ENCODE assay signal across 28 cellular contexts in the genomic region with DNA sequence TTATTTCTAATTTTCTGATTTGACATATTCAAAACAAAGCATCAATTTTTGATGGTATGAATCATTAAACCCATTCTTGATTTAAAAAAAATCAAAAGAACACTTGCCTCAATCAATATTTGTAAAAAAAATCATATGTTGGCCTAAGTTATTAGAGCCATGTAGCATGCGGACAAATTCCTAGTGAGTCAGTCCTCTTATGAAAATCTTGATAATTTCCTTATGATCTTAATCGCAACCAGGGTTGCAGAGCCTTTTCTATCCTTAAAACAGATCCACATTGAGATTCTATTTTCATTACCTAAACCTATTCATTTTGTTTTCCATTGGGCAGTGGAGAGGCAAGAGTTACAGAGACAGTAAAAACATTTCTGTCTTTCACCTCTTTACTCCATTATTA.
"Had no signal": no experiment of that assay in that cellular context is flagged by ENCODE, and none has a peak within 500 bp of the region (broad histone marks: within the 10 kb centered on the region; RNA-seq: fewer than 3 reads in every experiment).

No MANE protein-coding gene starts in this region.

- H3K4me1 ChIP-seq: adrenal gland, body of pancreas, breast epithelium, Peyer's patch had no signal

- ATAC-seq: activated CD8-positive, alpha-beta T cell treated with anti-CD3 and anti-CD28 coated beads for 36 hours; body of pancreas; PC-3 had no signal

- H3K36me3 ChIP-seq: adrenal gland, breast epithelium, MG63, Peyer's patch had no signal

- H3K27me3 Mint-ChIP-seq: activated CD4-positive, alpha-beta T cell treated with anti-CD3 and anti-CD28 coated beads, Interleukin-2, amount 10 ng/mL, durations not matched to agents 24 days and 14 days had no signal

- H3K9me3 ChIP-seq: adrenal gland, body of pancreas, breast epithelium, MG63, Peyer's patch had no signal

- H3K4me1 Mint-ChIP-seq: activated CD4-positive, alpha-beta T cell treated with anti-CD3 and anti-CD28 coated beads, Interleukin-2, amount 10 ng/mL, durations not matched to agents 24 days and 14 days; activated naive CD4-positive, alpha-beta T cell treated with anti-CD3 and anti-CD28 coated beads, Interleukin-2, amount 50 U/mL, for 24 hours; activated naive CD8-positive, alpha-beta T cell treated with anti-CD3 and anti-CD28 coated beads, Interleukin-2, amount 10 ng/mL, durations not matched to agents 7 days and 5 days had no signal

- H3K4me3 Mint-ChIP-seq: activated CD4-positive, alpha-beta T cell treated with anti-CD3 and anti-CD28 coated beads, Interleukin-2, amount 10 ng/mL, durations not matched to agents 24 days and 14 days; activated CD8-positive, alpha-beta T cell treated with anti-CD3 and anti-CD28 coated beads for 36 hours; activated naive CD4-positive, alpha-beta T cell treated with anti-CD3 and anti-CD28 coated beads, Interleukin-2, amount 50 U/mL, for 24 hours; activated naive CD8-positive, alpha-beta T cell treated with anti-CD3 and anti-CD28 coated beads, Interleukin-2, amount 10 ng/mL, durations not matched to agents 7 days and 5 days had no signal

- DNase-seq: activated CD4-positive, alpha-beta T cell treated with anti-CD3 and anti-CD28 coated beads, Interleukin-2, amount 10 ng/mL, durations not matched to agents 24 days and 14 days; activated CD4-positive, alpha-beta T cell treated with anti-CD3 and anti-CD28 coated beads, Interleukin-2, amount 50 U/mL, for 4 hours; activated CD8-positive, alpha-beta T cell treated with anti-CD3 and anti-CD28 coated beads for 36 hours; activated gamma-delta T cell; activated naive CD4-positive, alpha-beta T cell treated with Interleukin-2 at 50 U/mL for 16 hours; activated naive CD8-positive, alpha-beta T cell treated with anti-CD3 and anti-CD28 coated beads, Interleukin-2, amount 10 ng/mL, durations not matched to agents 7 days and 5 days; activated T-cell treated with anti-CD3 and anti-CD28 coated beads, Interleukin-2, amount 50 U/mL, for 1 hour; adrenal gland; body of pancreas; Kasumi-1; MG63; MV-4-11; NCI-H1092; NCI-H1436 treated with DMSO at 0.1 percent for 48 hours; NCI-H1694 treated with DMSO at 0.1 percent for 48 hours; NCI-H2029; NCI-H345; NCI-H524 treated with DMSO at 0.1 percent for 48 hours; PC-3; Peyer's patch; RPMI8226; SIG-M5; T1000 had no signal

- H3K27me3 ChIP-seq: adrenal gland, body of pancreas, breast epithelium, MG63, Peyer's patch had no signal

- H3K36me3 Mint-ChIP-seq: activated naive CD4-positive, alpha-beta T cell treated with anti-CD3 and anti-CD28 coated beads, Interleukin-2, amount 50 U/mL, for 24 hours; activated naive CD8-positive, alpha-beta T cell treated with anti-CD3 and anti-CD28 coated beads, Interleukin-2, amount 10 ng/mL, durations not matched to agents 7 days and 5 days had no signal

- H3K27ac Mint-ChIP-seq: activated CD4-positive, alpha-beta T cell treated with anti-CD3 and anti-CD28 coated beads, Interleukin-2, amount 10 ng/mL, durations not matched to agents 24 days and 14 days; activated CD8-positive, alpha-beta T cell treated with anti-CD3 and anti-CD28 coated beads for 36 hours; activated naive CD4-positive, alpha-beta T cell treated with anti-CD3 and anti-CD28 coated beads, Interleukin-2, amount 50 U/mL, for 24 hours; activated naive CD8-positive, alpha-beta T cell treated with anti-CD3 and anti-CD28 coated beads, Interleukin-2, amount 10 ng/mL, durations not matched to agents 7 days and 5 days; activated T-helper 2 cell treated with anti-CD3 and anti-CD28 coated beads, Interferon-gamma antibody, Interleukin-2, Interleukin-4, amounts not matched to agents 10 μg/mL and 5 μg/mL and 100 μg/mL, durations not matched to agents 14 hours and 24 hours and 36 hours had no signal

- H3K9me3 Mint-ChIP-seq: activated CD4-positive, alpha-beta T cell treated with anti-CD3 and anti-CD28 coated beads, Interleukin-2, amount 10 ng/mL, durations not matched to agents 24 days and 14 days; activated CD8-positive, alpha-beta T cell treated with anti-CD3 and anti-CD28 coated beads for 36 hours; activated naive CD4-positive, alpha-beta T cell treated with anti-CD3 and anti-CD28 coated beads, Interleukin-2, amount 50 U/mL, for 24 hours; activated naive CD8-positive, alpha-beta T cell treated with anti-CD3 and anti-CD28 coated beads, Interleukin-2, amount 10 ng/mL, durations not matched to agents 7 days and 5 days; activated T-helper 2 cell treated with anti-CD3 and anti-CD28 coated beads, Interferon-gamma antibody, Interleukin-2, Interleukin-4, amounts not matched to agents 10 μg/mL and 5 μg/mL and 100 μg/mL, durations not matched to agents 14 hours and 24 hours and 36 hours had no signal

- FAIRE-seq: astrocyte, TTC549 had no signal

- H3K27ac ChIP-seq: adrenal gland, body of pancreas, breast epithelium, Peyer's patch had no signal

- H3K4me3 ChIP-seq: adrenal gland, body of pancreas, breast epithelium, MG63, Peyer's patch had no signal
